Comparison of ENCODE assay signal across 1 cellular context in genomic region chr6:108848116-108848868, GRCh38.
A peak's percentile ranks its signal among the peaks of the same experiment; 100 is the strongest.
TF ChIP-seq lines count a peak whose summit lies in the region.

ARMC2 (plus strand) TSS chr6:108848422; CDS start chr6:108854268, 5,846 bp downstream.

TF ChIP-seq in K562, 482 proteins besides CTCF, POLR2A, EP300 and RAD21 (continued from another document and continues in another):
- TF ChIP-seq CHD4 (IDR thresholded peaks at IDR 0.05; ENCODE audit: insufficient read depth, insufficient replicate concordance, low read depth, low read length, poor library complexity, severe bottlenecking) (no peak), MAZ (CRISPR knock-in tag; conservative IDR thresholded peaks at IDR 0.05 in 1 of 2, IDR thresholded peaks at IDR 0.05 in 1 of 2) (peak; percentile 84 to 86), ZNF444 (CRISPR knock-in tag; IDR thresholded peaks at IDR 0.05) (no peak), HNRNPLL (IDR thresholded peaks at IDR 0.05; ENCODE audit: low read depth, low read length, poor library complexity, severe bottlenecking) (no peak), ZNF644 (tag; IDR thresholded peaks at IDR 0.05; ENCODE audit: low read depth) (no peak), ZNF274 (IDR thresholded peaks at IDR 0.05; ENCODE audit: borderline replicate concordance, low read depth, low read length) (no peak), NUFIP1 (IDR thresholded peaks at IDR 0.05; ENCODE audit: partially characterized antibody) (no peak), TEAD4 (IDR thresholded peaks at IDR 0.05; ENCODE audit: low read length) (no peak), TEAD4 (CRISPR knock-in tag; IDR thresholded peaks at IDR 0.05; ENCODE audit: borderline replicate concordance) (0 out of 2 replicates have a peak, but pooled peaks have one; percentile 43), PHF20 (IDR thresholded peaks at IDR 0.05; ENCODE audit: partially characterized antibody) (no peak), EZH2 (IDR thresholded peaks at IDR 0.05; ENCODE audit: borderline replicate concordance, low read depth, low read length) (no peak), CBX3 (IDR thresholded peaks at IDR 0.05; ENCODE audit: borderline replicate concordance in 1 of 2, low read length in 2 of 2) (0 out of 3 replicates have a peak, but pooled peaks of 1 of the 2 experiments have one; percentile 51), E2F3 (CRISPR knock-in tag; IDR thresholded peaks at IDR 0.05) (peak; percentile 68), TSHZ1 (CRISPR knock-in tag; IDR thresholded peaks at IDR 0.05) (no peak), CBFA2T3 (IDR thresholded peaks at IDR 0.05) (no peak), SRSF7 (optimal IDR thresholded peaks at IDR 0.05; ENCODE audit: low read depth, low read length) (no peak), ZBTB26 (CRISPR knock-in tag; IDR thresholded peaks at IDR 0.05) (no peak), STAG1 (CRISPR knock-in tag; IDR thresholded peaks at IDR 0.05; ENCODE audit: borderline replicate concordance) (no peak), ZNF121 (CRISPR knock-in tag; conservative IDR thresholded peaks at IDR 0.05) (no peak), L3MBTL2 (IDR thresholded peaks at IDR 0.05) (peak; percentile 89), GATAD2B (IDR thresholded peaks at IDR 0.05; ENCODE audit: borderline replicate concordance) (no peak), E2F5 (CRISPR knock-in tag; IDR thresholded peaks at IDR 0.05) (0 out of 2 replicates have a peak, but pooled peaks have one; percentile 37), ZNF146 (CRISPR knock-in tag; IDR thresholded peaks at IDR 0.05; ENCODE audit: unreplicated experiment) (no peak), KDM5B (IDR thresholded peaks at IDR 0.05; ENCODE audit: insufficient replicate concordance, low read depth, low read length) (peak; percentile 72), ZFP36 (IDR thresholded peaks at IDR 0.05; ENCODE audit: low read depth, low read length, partially characterized antibody) (no peak), CHD1 (IDR thresholded peaks at IDR 0.05; ENCODE audit: low read length) (no peak), RHOXF2B (CRISPR knock-in tag; conservative IDR thresholded peaks at IDR 0.05) (no peak), MCM3 (IDR thresholded peaks at IDR 0.05) (no peak), HDAC6 (IDR thresholded peaks at IDR 0.05; ENCODE audit: low read depth, low read length) (no peak), ZBED1 (IDR thresholded peaks at IDR 0.05) (no peak), GABPA (tag; conservative IDR thresholded peaks at IDR 0.05; ENCODE audit: low read depth) (no peak), ZNF143 (CRISPR knock-in tag; IDR thresholded peaks at IDR 0.05) (peak; percentile 15; the same call in 1 of the 2 replicates), DPF2 (IDR thresholded peaks at IDR 0.05) (no peak), GABPB1 (CRISPR knock-in tag; IDR thresholded peaks at IDR 0.05) (peak; percentile 38), CHD2 (IDR thresholded peaks at IDR 0.05; ENCODE audit: low read depth, low read length) (no peak), SRSF1 (IDR thresholded peaks at IDR 0.05; ENCODE audit: low read depth, low read length) (no peak), HNRNPH1 (optimal IDR thresholded peaks at IDR 0.05; ENCODE audit: low read depth, low read length) (no peak), CAMTA2 (CRISPR knock-in tag; conservative IDR thresholded peaks at IDR 0.05) (no peak)
- TF ChIP-seq, protein P1, sequence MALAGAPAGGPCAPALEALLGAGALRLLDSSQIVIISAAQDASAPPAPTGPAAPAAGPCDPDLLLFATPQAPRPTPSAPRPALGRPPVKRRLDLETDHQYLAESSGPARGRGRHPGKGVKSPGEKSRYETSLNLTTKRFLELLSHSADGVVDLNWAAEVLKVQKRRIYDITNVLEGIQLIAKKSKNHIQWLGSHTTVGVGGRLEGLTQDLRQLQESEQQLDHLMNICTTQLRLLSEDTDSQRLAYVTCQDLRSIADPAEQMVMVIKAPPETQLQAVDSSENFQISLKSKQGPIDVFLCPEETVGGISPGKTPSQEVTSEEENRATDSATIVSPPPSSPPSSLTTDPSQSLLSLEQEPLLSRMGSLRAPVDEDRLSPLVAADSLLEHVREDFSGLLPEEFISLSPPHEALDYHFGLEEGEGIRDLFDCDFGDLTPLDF (CRISPR knock-in tag; IDR thresholded peaks at IDR 0.05) = no peak
- TF ChIP-seq, protein P2, sequence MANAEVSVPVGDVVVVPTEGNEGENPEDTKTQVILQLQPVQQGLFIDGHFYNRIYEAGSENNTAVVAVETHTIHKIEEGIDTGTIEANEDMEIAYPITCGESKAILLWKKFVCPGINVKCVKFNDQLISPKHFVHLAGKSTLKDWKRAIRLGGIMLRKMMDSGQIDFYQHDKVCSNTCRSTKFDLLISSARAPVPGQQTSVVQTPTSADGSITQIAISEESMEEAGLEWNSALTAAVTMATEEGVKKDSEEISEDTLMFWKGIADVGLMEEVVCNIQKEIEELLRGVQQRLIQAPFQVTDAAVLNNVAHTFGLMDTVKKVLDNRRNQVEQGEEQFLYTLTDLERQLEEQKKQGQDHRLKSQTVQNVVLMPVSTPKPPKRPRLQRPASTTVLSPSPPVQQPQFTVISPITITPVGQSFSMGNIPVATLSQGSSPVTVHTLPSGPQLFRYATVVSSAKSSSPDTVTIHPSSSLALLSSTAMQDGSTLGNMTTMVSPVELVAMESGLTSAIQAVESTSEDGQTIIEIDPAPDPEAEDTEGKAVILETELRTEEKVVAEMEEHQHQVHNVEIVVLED (CRISPR knock-in tag; IDR thresholded peaks at IDR 0.05) = 0 out of 2 replicates have a peak, but pooled peaks have one; percentile 34
- TF ChIP-seq, protein P3, sequence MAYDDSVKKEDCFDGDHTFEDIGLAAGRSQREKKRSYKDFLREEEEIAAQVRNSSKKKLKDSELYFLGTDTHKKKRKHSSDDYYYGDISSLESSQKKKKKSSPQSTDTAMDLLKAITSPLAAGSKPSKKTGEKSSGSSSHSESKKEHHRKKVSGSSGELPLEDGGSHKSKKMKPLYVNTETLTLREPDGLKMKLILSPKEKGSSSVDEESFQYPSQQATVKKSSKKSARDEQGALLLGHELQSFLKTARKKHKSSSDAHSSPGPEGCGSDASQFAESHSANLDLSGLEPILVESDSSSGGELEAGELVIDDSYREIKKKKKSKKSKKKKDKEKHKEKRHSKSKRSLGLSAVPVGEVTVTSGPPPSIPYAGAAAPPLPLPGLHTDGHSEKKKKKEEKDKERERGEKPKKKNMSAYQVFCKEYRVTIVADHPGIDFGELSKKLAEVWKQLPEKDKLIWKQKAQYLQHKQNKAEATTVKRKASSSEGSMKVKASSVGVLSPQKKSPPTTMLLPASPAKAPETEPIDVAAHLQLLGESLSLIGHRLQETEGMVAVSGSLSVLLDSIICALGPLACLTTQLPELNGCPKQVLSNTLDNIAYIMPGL (CRISPR knock-in tag; IDR thresholded peaks at IDR 0.05) = no peak
- TF ChIP-seq, protein P4, sequence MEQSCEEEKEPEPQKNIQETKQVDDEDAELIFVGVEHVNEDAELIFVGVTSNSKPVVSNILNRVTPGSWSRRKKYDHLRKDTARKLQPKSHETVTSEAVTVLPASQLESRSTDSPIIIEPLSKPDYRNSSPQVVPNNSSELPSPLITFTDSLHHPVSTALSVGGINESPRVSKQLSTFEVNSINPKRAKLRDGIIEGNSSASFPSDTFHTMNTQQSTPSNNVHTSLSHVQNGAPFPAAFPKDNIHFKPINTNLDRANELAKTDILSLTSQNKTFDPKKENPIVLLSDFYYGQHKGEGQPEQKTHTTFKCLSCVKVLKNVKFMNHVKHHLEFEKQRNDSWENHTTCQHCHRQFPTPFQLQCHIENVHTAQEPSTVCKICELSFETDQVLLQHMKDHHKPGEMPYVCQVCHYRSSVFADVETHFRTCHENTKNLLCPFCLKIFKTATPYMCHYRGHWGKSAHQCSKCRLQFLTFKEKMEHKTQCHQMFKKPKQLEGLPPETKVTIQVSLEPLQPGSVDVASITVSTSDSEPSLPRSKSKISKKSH (CRISPR knock-in tag; IDR thresholded peaks at IDR 0.05) = no peak
- TF ChIP-seq, protein P5, sequence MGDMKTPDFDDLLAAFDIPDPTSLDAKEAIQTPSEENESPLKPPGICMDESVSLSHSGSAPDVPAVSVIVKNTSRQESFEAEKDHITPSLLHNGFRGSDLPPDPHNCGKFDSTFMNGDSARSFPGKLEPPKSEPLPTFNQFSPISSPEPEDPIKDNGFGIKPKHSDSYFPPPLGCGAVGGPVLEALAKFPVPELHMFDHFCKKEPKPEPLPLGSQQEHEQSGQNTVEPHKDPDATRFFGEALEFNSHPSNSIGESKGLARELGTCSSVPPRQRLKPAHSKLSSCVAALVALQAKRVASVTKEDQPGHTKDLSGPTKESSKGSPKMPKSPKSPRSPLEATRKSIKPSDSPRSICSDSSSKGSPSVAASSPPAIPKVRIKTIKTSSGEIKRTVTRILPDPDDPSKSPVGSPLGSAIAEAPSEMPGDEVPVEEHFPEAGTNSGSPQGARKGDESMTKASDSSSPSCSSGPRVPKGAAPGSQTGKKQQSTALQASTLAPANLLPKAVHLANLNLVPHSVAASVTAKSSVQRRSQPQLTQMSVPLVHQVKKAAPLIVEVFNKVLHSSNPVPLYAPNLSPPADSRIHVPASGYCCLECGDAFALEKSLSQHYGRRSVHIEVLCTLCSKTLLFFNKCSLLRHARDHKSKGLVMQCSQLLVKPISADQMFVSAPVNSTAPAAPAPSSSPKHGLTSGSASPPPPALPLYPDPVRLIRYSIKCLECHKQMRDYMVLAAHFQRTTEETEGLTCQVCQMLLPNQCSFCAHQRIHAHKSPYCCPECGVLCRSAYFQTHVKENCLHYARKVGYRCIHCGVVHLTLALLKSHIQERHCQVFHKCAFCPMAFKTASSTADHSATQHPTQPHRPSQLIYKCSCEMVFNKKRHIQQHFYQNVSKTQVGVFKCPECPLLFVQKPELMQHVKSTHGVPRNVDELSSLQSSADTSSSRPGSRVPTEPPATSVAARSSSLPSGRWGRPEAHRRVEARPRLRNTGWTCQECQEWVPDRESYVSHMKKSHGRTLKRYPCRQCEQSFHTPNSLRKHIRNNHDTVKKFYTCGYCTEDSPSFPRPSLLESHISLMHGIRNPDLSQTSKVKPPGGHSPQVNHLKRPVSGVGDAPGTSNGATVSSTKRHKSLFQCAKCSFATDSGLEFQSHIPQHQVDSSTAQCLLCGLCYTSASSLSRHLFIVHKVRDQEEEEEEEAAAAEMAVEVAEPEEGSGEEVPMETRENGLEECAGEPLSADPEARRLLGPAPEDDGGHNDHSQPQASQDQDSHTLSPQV (IDR thresholded peaks at IDR 0.05) = no peak; the same call in 1 of the 2 replicates
